ENCODE assay signal across 23 cellular contexts in the genomic region with DNA sequence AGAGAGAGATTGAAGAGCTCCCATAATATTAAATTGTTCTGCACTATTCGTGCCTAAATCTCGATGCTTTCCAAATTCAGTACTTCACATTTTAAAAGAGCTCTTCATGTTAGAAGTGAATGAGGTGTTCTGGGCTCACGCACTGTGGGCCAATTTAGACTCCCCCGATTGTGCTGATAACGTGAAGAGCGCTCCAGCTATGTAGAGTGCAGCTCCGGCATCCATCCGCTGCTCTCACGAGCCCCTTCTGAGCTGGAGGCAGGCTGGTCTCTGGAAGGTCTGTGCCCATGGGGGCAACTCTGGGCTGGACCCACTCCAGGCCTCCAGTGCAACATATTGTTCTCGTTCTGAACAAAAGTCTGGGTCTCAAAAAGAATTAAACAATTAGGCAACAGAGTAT.
"Had no signal": no experiment of that assay in that cellular context is flagged by ENCODE, and none has a peak within 500 bp of the region (broad histone marks: within the 10 kb centered on the region; RNA-seq: fewer than 3 reads in every experiment).

No MANE protein-coding gene starts in this region.

- H2AFZ ChIP-seq: neural progenitor cell, parathyroid adenoma had no signal

- H3K4me3 ChIP-seq: neural progenitor cell, ovary, psoas muscle, right lobe of liver, sigmoid colon, stomach, thoracic aorta, tibial artery, transverse colon, vagina had no signal

- ATAC-seq: psoas muscle; right cardiac atrium; right lobe of liver; stimulated activated effector memory CD8-positive, alpha-beta T cell treated with anti-CD3 and anti-CD28 coated beads, Interleukin-12 subunit alpha, Interleukin-12 subunit beta, amount 100 ng/mL, for 72 hours; stimulated activated naive B cell treated with anti-CD40 and anti-IgM and Interleukin-4, amounts not matched to agents 10 μg/mL and 1 μg/mL and 100 μg/mL, for 72 hours had no signal

- H3K4me1 ChIP-seq: neural progenitor cell, parathyroid adenoma, psoas muscle, sigmoid colon, stomach, tibial artery, transverse colon, vagina had no signal

- H3K36me3 ChIP-seq: neural progenitor cell, ovary, right lobe of liver, sigmoid colon, stomach, thoracic aorta, tibial artery, transverse colon, vagina had no signal

- DNase-seq: naive thymus-derived CD4-positive, alpha-beta T cell; occipital lobe; ovary; posterior cingulate gyrus; psoas muscle; right cardiac atrium; right lobe of liver; sigmoid colon; small intestine; stimulated activated CD4-positive, alpha-beta T cell treated with anti-CD3 and anti-CD28 coated beads, Interleukin-15, amount 100 ng/mL, for 24 hours; stimulated activated CD4-positive, alpha-beta T cell treated with anti-CD3 and anti-CD28 coated beads, Interleukin-2, amount 100 ng/mL, for 24 hours; stimulated activated CD4-positive, alpha-beta T cell treated with anti-CD3 and anti-CD28 coated beads, Interleukin-2, amount 100 ng/mL, for 48 hours; stimulated activated CD4-positive, alpha-beta T cell treated with anti-CD3 and anti-CD28 coated beads, Interleukin-4, amount 100 ng/mL, for 24 hours; stimulated activated naive B cell treated with anti-CD40 and anti-IgM and Interleukin-4, amounts not matched to agents 10 μg/mL and 1 μg/mL and 100 μg/mL, for 72 hours; stimulated activated naive CD4-positive, alpha-beta T cell treated with Interleukin-2 at 50 U/mL for 16 hours; stomach; tibial artery; transverse colon had no signal

- H3K27ac ChIP-seq: neural progenitor cell, ovary, parathyroid adenoma, psoas muscle, right lobe of liver, sigmoid colon, stomach, thoracic aorta, tibial artery, transverse colon, vagina had no signal

- H3K4me2 ChIP-seq: neural progenitor cell had no signal

- H3K27me3 ChIP-seq: neural progenitor cell, ovary, right lobe of liver, sigmoid colon, stomach, tibial artery, transverse colon, vagina had no signal

- H3K79me2 ChIP-seq: parathyroid adenoma had no signal

- H3K9me3 ChIP-seq: ovary, psoas muscle, right lobe of liver, sigmoid colon, thoracic aorta, tibial artery, transverse colon, vagina had no signal

- H3K9ac ChIP-seq: neural progenitor cell, parathyroid adenoma had no signal
